In the genomic region with DNA sequence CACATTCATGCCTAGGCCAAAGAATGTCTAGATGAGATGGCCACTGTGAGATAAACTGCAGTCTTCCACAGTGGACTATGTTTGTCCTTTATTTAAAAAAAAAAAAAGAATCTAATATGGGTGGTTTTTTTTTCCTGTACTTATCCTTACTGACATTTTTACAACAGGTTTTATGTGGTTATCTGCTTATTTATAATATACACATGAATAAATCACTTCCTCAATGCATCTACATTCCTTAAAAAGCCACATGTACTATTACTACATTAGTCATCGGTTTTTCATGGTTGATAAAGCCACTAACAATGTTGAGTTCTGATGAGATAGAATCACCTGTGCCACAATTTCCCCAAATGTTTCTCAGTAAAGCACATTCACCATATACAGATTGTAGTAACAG, we compare ENCODE assay signal across 21 cellular contexts.
DNase-seq lines count a peak whose midpoint lies in the region; ATAC-seq and TF ChIP-seq lines count a peak whose summit lies in the region.
"Had no signal": no experiment of that assay in that cellular context is flagged by ENCODE, and none has a peak within 500 bp of the region (broad histone marks: within the 10 kb centered on the region; RNA-seq: fewer than 3 reads in every experiment).

No MANE protein-coding gene starts in this region.

- DNase-seq in MCF 10A (ENCODE audit: unreplicated experiment) (no peak), breast epithelium (ENCODE audit: low spot score in 2 of 2) (no peak), SJSA1 (ENCODE audit: low read depth in 1 of 2, low spot score in 2 of 2) (peak in 1 of 2 experiments; percentile 63), fibroblast of mammary gland (ENCODE audit: low read depth) (peak; percentile 61), DMS53 (lab: John Stamatoyannopoulos, UW) (no peak), NK-92 (lab: John Stamatoyannopoulos, UW; ENCODE audit: unreplicated experiment) (no peak), natural killer cell (no peak)
- DNase-seq: activated CD8-positive, alpha-beta memory T cell treated with anti-CD3 and anti-CD28 coated beads for 24 hours; activated T-cell treated with anti-CD3 and anti-CD28 coated beads, Interleukin-2, amount 50 U/mL, for 72 hours; DMS 273 treated with DMSO at 0.1 percent for 48 hours; islet precursor cell; MM.1S; NCI-H1694 treated with DMSO at 0.1 percent for 48 hours; NCI-H446; SIG-M5 had no signal

- H3K9me3 ChIP-seq in breast epithelium (no peaks in the 10 kb centered on the region), SJSA1 (replicated peaks) (no peaks in the 10 kb centered on the region)
- H3K9me3 ChIP-seq: prostate gland had no signal

- H3K36me3 ChIP-seq in breast epithelium: no peaks in the 10 kb centered on the region
- no peaks in the 10 kb centered on the region for H3K36me3 ChIP-seq in SJSA1
- H3K36me3 ChIP-seq: prostate gland had no signal

- peaks cover 22% of the 10 kb centered on the region for H3K4me1 Mint-ChIP-seq in MCF 10A (ENCODE audit: insufficient read depth, unreplicated experiment)
- H3K4me1 Mint-ChIP-seq in natural killer cell: no peaks in the 10 kb centered on the region

- TF ChIP-seq CTCF in MCF 10A (IDR thresholded peaks at IDR 0.05; ENCODE audit: unreplicated experiment) (no peak), breast epithelium (IDR thresholded peaks at IDR 0.05) (no peak), fibroblast of mammary gland (conservative IDR thresholded peaks at IDR 0.05; ENCODE audit: control insufficient read depth, insufficient read depth, low read depth, low read length) (no peak), natural killer cell (IDR thresholded peaks at IDR 0.05) (no peak)

- H3K4me3 ChIP-seq in breast epithelium (no peak overlapping the region), SJSA1 (no peak overlapping the region), fibroblast of mammary gland (ENCODE audit: control insufficient read depth, low read depth, low read length) (no peak overlapping the region)
- H3K4me3 ChIP-seq: prostate gland, smooth muscle cell had no signal

- H3K4me3 Mint-ChIP-seq in MCF 10A (ENCODE audit: unreplicated experiment) (no peak overlapping the region), natural killer cell (no peak overlapping the region)
- H3K4me3 Mint-ChIP-seq: activated naive CD8-positive, alpha-beta T cell; activated T-cell treated with anti-CD3 and anti-CD28 coated beads, Interleukin-2, amount 50 U/mL, for 72 hours had no signal

- H3K36me3 Mint-ChIP-seq in MCF 10A (ENCODE audit: insufficient read depth, unreplicated experiment) (no peaks in the 10 kb centered on the region), natural killer cell (no peaks in the 10 kb centered on the region)
- H3K36me3 Mint-ChIP-seq: activated naive CD8-positive, alpha-beta T cell had no signal

- POLR2A ChIA-PET in MCF 10A (lab: Yijun Ruan, JAX): no interaction called here

- H3K4me1 ChIP-seq in breast epithelium: no peaks in the 10 kb centered on the region
- peaks cover 41% of the 10 kb centered on the region for H3K4me1 ChIP-seq in SJSA1 (replicated peaks)
- H3K4me1 ChIP-seq: prostate gland had no signal

- H3K27me3 ChIP-seq in breast epithelium (no peaks in the 10 kb centered on the region), SJSA1 (replicated peaks) (no peaks in the 10 kb centered on the region)

- H3K27ac ChIP-seq in breast epithelium: no peak overlapping the region
- peak overlapping the region; percentile 2; the same call in 1 of the 2 replicates for H3K27ac ChIP-seq in SJSA1
- H3K27ac ChIP-seq: 22Rv1, C4-2B, prostate gland had no signal

- CTCF ChIA-PET in MCF 10A (lab: Yijun Ruan, JAX): no interaction called here

- H3K27ac Mint-ChIP-seq in MCF 10A (ENCODE audit: low read depth, unreplicated experiment) (peak overlapping the region; percentile 3), natural killer cell (no peak overlapping the region)
- H3K27ac Mint-ChIP-seq: activated naive CD8-positive, alpha-beta T cell; activated T-cell treated with anti-CD3 and anti-CD28 coated beads, Interleukin-2, amount 50 U/mL, for 72 hours had no signal

- no peak for TF ChIP-seq POLR2A in breast epithelium (IDR thresholded peaks at IDR 0.05)

- intact Hi-C loops in MCF 10A (cut with micrococcal nuclease) (no loop called here), breast epithelium (cut with DNase I; ENCODE audit: low total_unique reads) (no loop called here), natural killer cell (cut with micrococcal nuclease) (no loop called here)

- BruUV-seq in MCF 10A (replicated peaks; lab: Mats Ljungman, UMichigan): no TSS peak

- no peaks in the 10 kb centered on the region for H3K27me3 Mint-ChIP-seq in MCF 10A (ENCODE audit: insufficient read depth, unreplicated experiment)
- peaks cover 6 to 7% of the 10 kb centered on the region in 2 donors for H3K27me3 Mint-ChIP-seq in natural killer cell (ENCODE audit: low read depth in 2 of 2)
- H3K27me3 Mint-ChIP-seq: activated naive CD8-positive, alpha-beta T cell had no signal

- no peaks in the 10 kb centered on the region for H3K9me3 Mint-ChIP-seq in MCF 10A (ENCODE audit: unreplicated experiment)
- no peaks in the 10 kb centered on the region for H3K9me3 Mint-ChIP-seq in natural killer cell
- H3K9me3 Mint-ChIP-seq: activated T-cell treated with anti-CD3 and anti-CD28 coated beads, Interleukin-2, amount 50 U/mL, for 72 hours had no signal

- ATAC-seq in natural killer cell (no peak), GM21447 (IDR thresholded peaks at IDR 0.05; ENCODE audit: unreplicated experiment) (no peak)
- ATAC-seq: activated T-cell treated with anti-CD3 and anti-CD28 coated beads, Interleukin-2, amount 50 U/mL, for 72 hours had no signal
